Comparison of ENCODE assay signal across 8 cellular contexts in genomic region chr15:75198560-75199346, GRCh38. TPM values are rescaled to one million over a fixed set of nuclear protein-coding genes. Genes with fewer than 3 reads are reported as not detected.
DNase-seq lines count a peak whose midpoint lies in the region; ATAC-seq, FAIRE-seq and TF ChIP-seq lines count a peak whose summit lies in the region.

No MANE protein-coding gene starts in this region.

- peaks cover 43% of the 10 kb centered on the region for H3K4me1 Mint-ChIP-seq in activated CD4-positive, alpha-beta T cell treated with anti-CD3 and anti-CD28 coated beads, Interleukin-2, amount 10 ng/mL, durations not matched to agents 24 days and 14 days
- peaks cover 30% of the 10 kb centered on the region for H3K4me1 Mint-ChIP-seq in activated CD8-positive, alpha-beta T cell treated with anti-CD3 and anti-CD28 coated beads for 36 hours (ENCODE audit: low read depth)

- no peak for TF ChIP-seq POLR2A in tibial nerve (IDR thresholded peaks at IDR 0.05)

- no peak overlapping the region for H2AFZ ChIP-seq in MM.1S (ENCODE audit: low read length)

- H3K4me1 ChIP-seq in MM.1S (ENCODE audit: low read length): peaks cover 30% of the 10 kb centered on the region
- H3K4me1 ChIP-seq in small intestine (ENCODE audit: control insufficient read depth in 2 of 2, insufficient read depth in 1 of 2, low read depth in 1 of 2, low read length in 1 of 2): peaks cover 2 to 14% of the 10 kb centered on the region in 2 donors
- H3K4me1 ChIP-seq in tibial nerve: peaks cover 0 to 50% (median 26%) of the 10 kb centered on the region in 4 donors

- WGBS in small intestine, 3 donors: 56 to 67% (median 66%) methylated on average over 3 of the region's 3 CpGs
- 79% methylated on average over 3 of the region's 3 CpGs for WGBS in tibial nerve, 2 donors

- POLR2A ChIA-PET in activated CD8-positive, alpha-beta T cell treated with anti-CD3 and anti-CD28 coated beads for 36 hours (lab: Charles Lee): interaction anchor here (1.2 to 1.8 kb wide), 3 partner anchors 13 to 175 kb away, joined by 4 to 6 read pairs (median 4); partner anchors contain the start of gene PPCDC

- CTCF ChIA-PET in activated CD8-positive, alpha-beta T cell treated with anti-CD3 and anti-CD28 coated beads for 36 hours (lab: Charles Lee): interaction anchor here (1.9 to 3.8 kb wide), 3 partner anchors 131 to 169 kb away, joined by 4 to 31 read pairs (median 30); no protein-coding TSS in a partner anchor

- no peaks in the 10 kb centered on the region for H3K9me3 ChIP-seq in MM.1S (replicated peaks; ENCODE audit: insufficient read depth, low read length)
- no peaks in the 10 kb centered on the region for H3K9me3 ChIP-seq in small intestine (ENCODE audit: control insufficient read depth, low read depth)
- no peaks in the 10 kb centered on the region for H3K9me3 ChIP-seq in tibial nerve

- H3K36me3 ChIP-seq in MM.1S (replicated peaks; ENCODE audit: insufficient read depth, low read length): no peaks in the 10 kb centered on the region; the same call in 1 of the 2 replicates
- no peaks in the 10 kb centered on the region for H3K36me3 ChIP-seq in small intestine (ENCODE audit: control insufficient read depth in 2 of 2, insufficient read depth in 2 of 2, low read length in 2 of 2)
- no peaks in the 10 kb centered on the region for H3K36me3 ChIP-seq in tibial nerve

- H3K4me2 ChIP-seq in MM.1S (ENCODE audit: low read depth, low read length): peak overlapping the region; percentile 93

- H3K79me2 ChIP-seq in MM.1S (ENCODE audit: low read length): peaks cover 31% of the 10 kb centered on the region

- ATAC-seq in activated CD8-positive, alpha-beta T cell treated with anti-CD3 and anti-CD28 coated beads for 36 hours: no peak
- no peak for ATAC-seq in HG03135 (IDR thresholded peaks at IDR 0.05; ENCODE audit: unreplicated experiment)
- ATAC-seq in GM21825 (IDR thresholded peaks at IDR 0.05; ENCODE audit: unreplicated experiment): no peak

- peak overlapping the region; percentile 94 for H3K4me3 Mint-ChIP-seq in activated CD4-positive, alpha-beta T cell treated with anti-CD3 and anti-CD28 coated beads, Interleukin-2, amount 10 ng/mL, durations not matched to agents 24 days and 14 days
- no peak overlapping the region for H3K4me3 Mint-ChIP-seq in activated CD8-positive, alpha-beta T cell treated with anti-CD3 and anti-CD28 coated beads for 36 hours

- H3K9ac ChIP-seq in MM.1S (ENCODE audit: low read length): no peak overlapping the region

- peak overlapping the region; percentile 48; the same call in 1 of the 2 replicates for H3K27ac ChIP-seq in MM.1S (ENCODE audit: low read length)
- peak overlapping the region; percentile 87 to 96 for H3K27ac ChIP-seq in small intestine (ENCODE audit: low read depth in 1 of 2, low read length in 1 of 2)
- H3K27ac ChIP-seq in tibial nerve: peak overlapping the region in 1 of 4 donors; percentile 20

- H3K27ac Mint-ChIP-seq in activated CD4-positive, alpha-beta T cell treated with anti-CD3 and anti-CD28 coated beads, Interleukin-2, amount 10 ng/mL, durations not matched to agents 24 days and 14 days: peak overlapping the region; percentile 70
- H3K27ac Mint-ChIP-seq in activated CD8-positive, alpha-beta T cell treated with anti-CD3 and anti-CD28 coated beads for 36 hours: no peak overlapping the region

- no peaks in the 10 kb centered on the region for H3K9me2 ChIP-seq in MM.1S (replicated peaks; ENCODE audit: insufficient read depth, low read length)

- no peak for FAIRE-seq in small intestine (lab: Jason Lieb, UNC)

- H3K9me3 Mint-ChIP-seq in activated CD4-positive, alpha-beta T cell treated with anti-CD3 and anti-CD28 coated beads, Interleukin-2, amount 10 ng/mL, durations not matched to agents 24 days and 14 days: no peaks in the 10 kb centered on the region
- H3K9me3 Mint-ChIP-seq in activated CD8-positive, alpha-beta T cell treated with anti-CD3 and anti-CD28 coated beads for 36 hours: no peaks in the 10 kb centered on the region

- H3K27me3 ChIP-seq in MM.1S (replicated peaks; ENCODE audit: insufficient read depth, low read length): no peaks in the 10 kb centered on the region
- H3K27me3 ChIP-seq in small intestine (ENCODE audit: control insufficient read depth in 2 of 2, insufficient read depth in 2 of 2, low read length in 2 of 2): no peaks in the 10 kb centered on the region
- no peaks in the 10 kb centered on the region for H3K27me3 ChIP-seq in tibial nerve

- peak; percentile 91 for DNase-seq in activated CD4-positive, alpha-beta T cell treated with anti-CD3 and anti-CD28 coated beads, Interleukin-2, amount 10 ng/mL, durations not matched to agents 24 days and 14 days
- DNase-seq in activated CD4-positive, alpha-beta T cell treated with anti-CD3 and anti-CD28 coated beads for 1 hour: no peak
- DNase-seq in MM.1S (peak; percentile 43), small intestine (peak; percentile 77), tibial nerve (ENCODE audit: low spot score in 2 of 2) (no peak)
- DNase-seq in activated CD8-positive, alpha-beta T cell treated with anti-CD3 and anti-CD28 coated beads for 36 hours: peak; percentile 55

- H3F3A ChIP-seq in MM.1S (ENCODE audit: insufficient read depth, low read length): peaks cover 35% of the 10 kb centered on the region

- H4K20me1 ChIP-seq in MM.1S (ENCODE audit: insufficient read depth, low read length): peaks cover 4% of the 10 kb centered on the region; the same call in 1 of the 2 replicates

- TF ChIP-seq CTCF in MM.1S (IDR thresholded peaks at IDR 0.05; ENCODE audit: low read length) (no peak), tibial nerve (IDR thresholded peaks at IDR 0.05) (no peak)
- no peak for TF ChIP-seq CTCF in activated CD8-positive, alpha-beta T cell treated with anti-CD3 and anti-CD28 coated beads for 36 hours (IDR thresholded peaks at IDR 0.05)

- TF ChIP-seq EP300 in tibial nerve (IDR thresholded peaks at IDR 0.05): no peak

- peaks cover 2% of the 10 kb centered on the region for H3K27me3 Mint-ChIP-seq in activated CD4-positive, alpha-beta T cell treated with anti-CD3 and anti-CD28 coated beads, Interleukin-2, amount 10 ng/mL, durations not matched to agents 24 days and 14 days
- H3K27me3 Mint-ChIP-seq in activated CD8-positive, alpha-beta T cell treated with anti-CD3 and anti-CD28 coated beads for 36 hours: peaks cover 3% of the 10 kb centered on the region

- peaks cover 5% of the 10 kb centered on the region for H3K36me3 Mint-ChIP-seq in activated CD4-positive, alpha-beta T cell treated with anti-CD3 and anti-CD28 coated beads, Interleukin-2, amount 10 ng/mL, durations not matched to agents 24 days and 14 days (ENCODE audit: low read depth)
- peaks cover 4% of the 10 kb centered on the region for H3K36me3 Mint-ChIP-seq in activated CD8-positive, alpha-beta T cell treated with anti-CD3 and anti-CD28 coated beads for 36 hours (ENCODE audit: low read depth)

- intact Hi-C loops in activated CD4-positive, alpha-beta T cell treated with anti-CD3 and anti-CD28 coated beads, Interleukin-2, amount 10 ng/mL, durations not matched to agents 24 days and 14 days (cut with micrococcal nuclease): no loop called here
- intact Hi-C loops in activated CD8-positive, alpha-beta T cell treated with anti-CD3 and anti-CD28 coated beads for 36 hours (cut with micrococcal nuclease): no loop called here

- H3K4me3 ChIP-seq in MM.1S (ENCODE audit: low read length) (no peak overlapping the region), small intestine (ENCODE audit: low read depth in 1 of 2, low read length in 2 of 2) (no peak overlapping the region), tibial nerve (no peak overlapping the region)

RNA-seq across cellular contexts. Expression of gene C15orf39, which starts 2.9 kb away (rescaled TPM):
- 43.2 and 43.9 TPM in 2 replicates for total RNA-seq in activated CD4-positive, alpha-beta T cell treated with anti-CD3 and anti-CD28 coated beads, Interleukin-2, amount 10 ng/mL, durations not matched to agents 24 days and 14 days
- 10 to 100 TPM; 22.1 to 24.1 TPM for total RNA-seq in activated CD8-positive, alpha-beta T cell treated with anti-CD3 and anti-CD28 coated beads for 36 hours
- polyA plus RNA-seq in small intestine: 10 to 100 TPM in 1 of 3 donors, 1 to 10 TPM in 2; 6.5 to 16.9 (median 6.9) TPM
- 10 to 100 TPM; 13.8 to 20.1 (median 17.2) TPM for total RNA-seq in tibial nerve

RNA-seq across cellular contexts. Expression of gene GOLGA6C, which starts 59.4 kb away (rescaled TPM):
- not detected in 2 replicates for total RNA-seq in activated CD4-positive, alpha-beta T cell treated with anti-CD3 and anti-CD28 coated beads, Interleukin-2, amount 10 ng/mL, durations not matched to agents 24 days and 14 days
- not detected for total RNA-seq in activated CD8-positive, alpha-beta T cell treated with anti-CD3 and anti-CD28 coated beads for 36 hours
- not detected for polyA plus RNA-seq in small intestine
- total RNA-seq in tibial nerve: 1 to 10 TPM in 1 of 4 donors, under 1 TPM in 1, not detected in 2; 0.63 to 1.5 TPM

Comparison
In these comparisons a context has a peak if more than half of its experiments do, and no peak if none do; other contexts are left out.
1. DNase-seq: peak in activated CD4-positive, alpha-beta T cell treated with anti-CD3 and anti-CD28 coated beads, Interleukin-2, amount 10 ng/mL, durations not matched to agents 24 days and 14 days (single experiment), MM.1S (single experiment), activated CD8-positive, alpha-beta T cell treated with anti-CD3 and anti-CD28 coated beads for 36 hours (single experiment) and small intestine (single experiment); none in activated CD4-positive, alpha-beta T cell treated with anti-CD3 and anti-CD28 coated beads for 1 hour (single experiment) and tibial nerve (0 of 2).